19 cellular contexts compared by ENCODE assay signal in the genomic region with DNA sequence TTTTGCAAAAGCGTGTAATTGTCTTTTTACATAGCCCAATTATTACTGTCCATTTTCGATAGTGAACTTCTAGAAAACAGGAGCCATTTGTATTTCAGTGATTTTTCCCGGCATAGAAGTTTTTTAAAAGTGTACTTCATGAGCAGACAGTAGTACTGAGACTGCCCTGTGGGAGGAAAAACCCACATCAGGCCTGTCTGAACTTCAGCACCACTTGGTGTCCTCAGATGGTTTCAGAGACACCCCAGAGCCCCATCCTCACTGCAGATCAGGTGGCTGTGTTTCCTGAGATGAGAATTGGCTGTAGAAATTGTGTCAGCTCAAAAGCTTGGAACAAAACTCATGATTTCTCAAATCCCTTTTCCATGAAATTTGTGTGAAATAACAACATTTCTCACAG.
A peak's percentile ranks its signal among the peaks of the same experiment; 100 is the strongest.
DNase-seq lines count a peak whose midpoint lies in the region; ATAC-seq and TF ChIP-seq lines count a peak whose summit lies in the region.
"Had no signal": no experiment of that assay in that cellular context is flagged by ENCODE, and none has a peak within 500 bp of the region (broad histone marks: within the 10 kb centered on the region; RNA-seq: fewer than 3 reads in every experiment).

No MANE protein-coding gene starts in this region.

- no peaks in the 10 kb centered on the region for H3K79me2 ChIP-seq in GM23338 (replicated peaks; ENCODE audit: insufficient read depth)

- H3F3A ChIP-seq in GM23338 (replicated peaks; ENCODE audit: low read depth): no peaks in the 10 kb centered on the region

- peaks cover 2% of the 10 kb centered on the region for H3K27me3 Mint-ChIP-seq in GM23338 (ENCODE audit: insufficient read depth, low read depth, poor library complexity)
- H3K27me3 Mint-ChIP-seq in stimulated activated memory B cell treated with anti-CD40 and anti-IgM and Interleukin-4, amounts not matched to agents 10 μg/mL and 1 μg/mL and 100 μg/mL, for 72 hours: peaks cover 45% of the 10 kb centered on the region
- H3K27me3 Mint-ChIP-seq: CD4-positive, alpha-beta T cell had no signal

- H4K20me1 ChIP-seq in GM23338 (replicated peaks; ENCODE audit: insufficient read depth): no peaks in the 10 kb centered on the region

- H3K27ac ChIP-seq in GM23338 (ENCODE audit: low read depth): no peak overlapping the region
- H3K27ac ChIP-seq in foreskin keratinocyte: no peak overlapping the region

- no peaks in the 10 kb centered on the region for H3K9me2 ChIP-seq in GM23338 (ENCODE audit: insufficient read depth)
- H3K9me2 ChIP-seq: SK-N-SH had no signal

- no peak for DNase-seq in GM12864 (ENCODE audit: low read depth)
- peak; percentile 17 for DNase-seq in GM23338 (ENCODE audit: low spot score)
- DNase-seq in OCI-M1 (lab: John Stamatoyannopoulos, UW): peak; percentile 8
- DNase-seq in foreskin keratinocyte: no peak
- DNase-seq in NOMO-1 treated with dmso at 0.1 percent for 144 hours (lab: John Stamatoyannopoulos, UW; ENCODE audit: unreplicated experiment): no peak
- no peak for DNase-seq in activated CD4-positive, alpha-beta T cell treated with anti-CD3 and anti-CD28 coated beads for 1 hour
- DNase-seq: CD4-positive, alpha-beta T cell; HCEC 1CT; KG1; MV-4-11; NCI-H1417 treated with DMSO at 0.1 percent for 48 hours; NCI-H187 treated with DMSO at 0.1 percent for 48 hours; NCI-H2171; NCI-H526; RPMI8226; SHP77 treated with DMSO at 0.1 percent for 48 hours; SK-N-SH had no signal

- no peak overlapping the region for H3K4me3 ChIP-seq in GM12864 (ENCODE audit: low read depth, low read length)
- no peak overlapping the region for H3K4me3 ChIP-seq in GM23338

- H3K4me1 ChIP-seq in GM23338 (ENCODE audit: insufficient read depth) (no peaks in the 10 kb centered on the region), foreskin keratinocyte (no peaks in the 10 kb centered on the region)

- peak; percentile 19 for TF ChIP-seq CTCF in GM12864 (IDR thresholded peaks at IDR 0.05; ENCODE audit: low read depth, low read length, missing control alignments)
- no peak for TF ChIP-seq CTCF in GM23338 (conservative IDR thresholded peaks at IDR 0.05; ENCODE audit: low read depth in 2 of 2)
- no peak for TF ChIP-seq CTCF in foreskin keratinocyte (conservative IDR thresholded peaks at IDR 0.05)

- no peaks in the 10 kb centered on the region; the same call in 2 of the 3 replicates for H3K9me3 Mint-ChIP-seq in GM23338
- peaks cover 11% of the 10 kb centered on the region for H3K9me3 Mint-ChIP-seq in stimulated activated memory B cell treated with anti-CD40 and anti-IgM and Interleukin-4, amounts not matched to agents 10 μg/mL and 1 μg/mL and 100 μg/mL, for 72 hours
- H3K9me3 Mint-ChIP-seq: CD4-positive, alpha-beta T cell had no signal

- H3K27me3 ChIP-seq in GM23338 (ENCODE audit: insufficient read depth) (no peaks in the 10 kb centered on the region), foreskin keratinocyte (peaks cover 7% of the 10 kb centered on the region)

- no peaks in the 10 kb centered on the region for H3K36me3 Mint-ChIP-seq in GM23338 (ENCODE audit: low read depth)
- peaks cover 8% of the 10 kb centered on the region for H3K36me3 Mint-ChIP-seq in stimulated activated memory B cell treated with anti-CD40 and anti-IgM and Interleukin-4, amounts not matched to agents 10 μg/mL and 1 μg/mL and 100 μg/mL, for 72 hours

- no peaks in the 10 kb centered on the region for H3K36me3 ChIP-seq in GM23338 (ENCODE audit: insufficient read depth)

- no peak overlapping the region for H3K27ac Mint-ChIP-seq in GM23338
- no peak overlapping the region for H3K27ac Mint-ChIP-seq in stimulated activated memory B cell treated with anti-CD40 and anti-IgM and Interleukin-4, amounts not matched to agents 10 μg/mL and 1 μg/mL and 100 μg/mL, for 72 hours
- H3K27ac Mint-ChIP-seq: CD4-positive, alpha-beta T cell had no signal

- no peak overlapping the region for H3K4me3 Mint-ChIP-seq in GM23338
- no peak overlapping the region for H3K4me3 Mint-ChIP-seq in stimulated activated memory B cell treated with anti-CD40 and anti-IgM and Interleukin-4, amounts not matched to agents 10 μg/mL and 1 μg/mL and 100 μg/mL, for 72 hours
- H3K4me3 Mint-ChIP-seq: CD4-positive, alpha-beta T cell had no signal

- H3K4me1 Mint-ChIP-seq in GM23338: peaks cover 5% of the 10 kb centered on the region
- H3K4me1 Mint-ChIP-seq in stimulated activated memory B cell treated with anti-CD40 and anti-IgM and Interleukin-4, amounts not matched to agents 10 μg/mL and 1 μg/mL and 100 μg/mL, for 72 hours: peaks cover 10% of the 10 kb centered on the region

- no peak overlapping the region for H2AFZ ChIP-seq in GM23338

- no peak overlapping the region for H3K4me2 ChIP-seq in GM23338
- H3K4me2 ChIP-seq: SK-N-SH had no signal

- peak; percentile 68 for ATAC-seq in GM23338
- ATAC-seq in foreskin keratinocyte: peak; percentile 61
- ATAC-seq in stimulated activated memory B cell treated with anti-CD40 and anti-IgM and Interleukin-4, amounts not matched to agents 10 μg/mL and 1 μg/mL and 100 μg/mL, for 72 hours: no peak
- ATAC-seq in HG03378 (IDR thresholded peaks at IDR 0.05; ENCODE audit: unreplicated experiment): no peak

TF ChIP-seq in GM23338, 12 proteins besides CTCF, POLR2A, EP300 and RAD21 (continues in another document):
- TF ChIP-seq ZNF114 (CRISPR knock-in tag; IDR thresholded peaks at IDR 0.05) (no peak), REST (IDR thresholded peaks at IDR 0.05; ENCODE audit: unreplicated experiment) (no peak), POLR2AphosphoS5 (IDR thresholded peaks at IDR 0.05; ENCODE audit: low read depth) (no peak), NANOG (IDR thresholded peaks at IDR 0.05; ENCODE audit: borderline replicate concordance) (no peak)

Comparison
In these comparisons a context has a peak if more than half of its experiments do, and no peak if none do; other contexts are left out.
1. DNase-seq: peak in GM23338 (single experiment) and OCI-M1 (single experiment); none in GM12864 (single experiment), foreskin keratinocyte (0 of 2), NOMO-1 treated with dmso at 0.1 percent for 144 hours (single experiment) and activated CD4-positive, alpha-beta T cell treated with anti-CD3 and anti-CD28 coated beads for 1 hour (single experiment).
2. ATAC-seq: peak in GM23338 (single experiment) and foreskin keratinocyte (single experiment); none in stimulated activated memory B cell treated with anti-CD40 and anti-IgM and Interleukin-4, amounts not matched to agents 10 μg/mL and 1 μg/mL and 100 μg/mL, for 72 hours (single experiment) and HG03378 (single experiment).